Comparison of ENCODE assay signal across 1 cellular context in the genomic region with DNA sequence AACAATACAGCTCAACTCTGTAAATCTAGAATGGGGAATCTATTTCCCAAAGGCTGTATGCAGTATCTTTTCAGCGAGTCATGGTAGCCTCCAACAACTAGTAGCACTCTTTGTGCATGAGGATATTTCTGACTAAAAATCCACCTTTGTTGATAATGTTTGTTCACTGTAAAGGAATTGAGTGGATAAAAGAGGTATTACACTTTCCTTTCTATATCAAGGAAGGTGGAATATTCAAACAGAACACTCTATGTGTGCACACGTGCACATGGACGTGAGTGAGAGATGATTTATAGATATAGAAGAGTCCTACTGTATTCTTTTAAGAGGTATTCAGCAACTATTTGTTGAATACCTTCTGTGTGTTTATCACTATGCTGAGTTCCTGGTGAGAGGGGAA.
TF ChIP-seq lines count a peak whose summit lies in the region.

No MANE protein-coding gene starts in this region.

TF ChIP-seq in A549, 52 proteins besides CTCF, POLR2A, EP300 and RAD21 (continued from another document):
- TF ChIP-seq, protein P1, sequence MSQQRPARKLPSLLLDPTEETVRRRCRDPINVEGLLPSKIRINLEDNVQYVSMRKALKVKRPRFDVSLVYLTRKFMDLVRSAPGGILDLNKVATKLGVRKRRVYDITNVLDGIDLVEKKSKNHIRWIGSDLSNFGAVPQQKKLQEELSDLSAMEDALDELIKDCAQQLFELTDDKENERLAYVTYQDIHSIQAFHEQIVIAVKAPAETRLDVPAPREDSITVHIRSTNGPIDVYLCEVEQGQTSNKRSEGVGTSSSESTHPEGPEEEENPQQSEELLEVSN (IDR thresholded peaks at IDR 0.05; ENCODE audit: borderline replicate concordance, low read depth): no peak
- no peak for TF ChIP-seq FOSL2 (IDR thresholded peaks at IDR 0.05)
- TF ChIP-seq FOSL2 (CRISPR knock-in tag; IDR thresholded peaks at IDR 0.05): no peak
- TF ChIP-seq, protein P2, sequence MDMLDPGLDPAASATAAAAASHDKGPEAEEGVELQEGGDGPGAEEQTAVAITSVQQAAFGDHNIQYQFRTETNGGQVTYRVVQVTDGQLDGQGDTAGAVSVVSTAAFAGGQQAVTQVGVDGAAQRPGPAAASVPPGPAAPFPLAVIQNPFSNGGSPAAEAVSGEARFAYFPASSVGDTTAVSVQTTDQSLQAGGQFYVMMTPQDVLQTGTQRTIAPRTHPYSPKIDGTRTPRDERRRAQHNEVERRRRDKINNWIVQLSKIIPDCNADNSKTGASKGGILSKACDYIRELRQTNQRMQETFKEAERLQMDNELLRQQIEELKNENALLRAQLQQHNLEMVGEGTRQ (IDR thresholded peaks at IDR 0.05): no peak
